In genomic region chr12:128680555-128680954, GRCh38 we compare ENCODE assay signal across 8 cellular contexts.
"Had no signal": no experiment of that assay in that cellular context is flagged by ENCODE, and none has a peak within 500 bp of the region (broad histone marks: within the 10 kb centered on the region; RNA-seq: fewer than 3 reads in every experiment).

No MANE protein-coding gene starts in this region.

- H3K4me1 Mint-ChIP-seq: H9 had no signal

- H2AFZ ChIP-seq: GM23248 had no signal

- H3K27ac ChIP-seq: GM23248 had no signal

- H3K9ac ChIP-seq: GM23248 had no signal

- H3K4me3 ChIP-seq: GM23248, K562 had no signal

- ATAC-seq: K562 had no signal

- H3K4me3 Mint-ChIP-seq: H9 had no signal

- H3K9me3 Mint-ChIP-seq: H9 had no signal

- H3K27ac Mint-ChIP-seq: H9 had no signal

- FAIRE-seq: H54, HTR-8/SVneo, K562 had no signal

- DNase-seq: GM23248, GOT3, H9, HCEC 1CT, IMR-90 had no signal
